26 cellular contexts compared by ENCODE assay signal in genomic region chr15:35167675-35168074, GRCh38.
"Had no signal": no experiment of that assay in that cellular context is flagged by ENCODE, and none has a peak within 500 bp of the region (broad histone marks: within the 10 kb centered on the region; RNA-seq: fewer than 3 reads in every experiment).

No MANE protein-coding gene starts in this region.

- H3K9me3 Mint-ChIP-seq: activated naive CD4-positive, alpha-beta T cell treated with anti-CD3 and anti-CD28 coated beads, Interleukin-2, amount 10 ng/mL, durations not matched to agents 7 days and 5 days; activated naive CD8-positive, alpha-beta T cell treated with anti-CD3 and anti-CD28 coated beads, Interleukin-2, amount 10 ng/mL, durations not matched to agents 7 days and 5 days; activated T-cell treated with anti-CD3 and anti-CD28 coated beads, Interleukin-2, amount 50 U/mL, for 24 hours; neural crest cell; stimulated activated effector memory CD8-positive, alpha-beta T cell treated with anti-CD3 and anti-CD28 coated beads, Interleukin-12 subunit alpha, Interleukin-12 subunit beta, amount 100 ng/mL, for 72 hours; stimulated activated naive CD8-positive, alpha-beta T cell treated with anti-CD3 and anti-CD28 coated beads, Interleukin-15, Interleukin-2, amounts not matched to agents 100 ng/mL and 50 ng/mL, for 24 hours had no signal

- FAIRE-seq: astrocyte, pancreas, urothelium cell line had no signal

- H3K4me1 ChIP-seq: esophagus squamous epithelium, heart right ventricle, pancreas, prostate gland had no signal

- H3K9me3 ChIP-seq: esophagus squamous epithelium, heart right ventricle, pancreas, prostate gland, thoracic aorta had no signal

- H3K4me1 Mint-ChIP-seq: activated naive CD4-positive, alpha-beta T cell treated with anti-CD3 and anti-CD28 coated beads, Interleukin-2, amount 10 ng/mL, durations not matched to agents 7 days and 5 days; activated naive CD8-positive, alpha-beta T cell treated with anti-CD3 and anti-CD28 coated beads, Interleukin-2, amount 10 ng/mL, durations not matched to agents 7 days and 5 days; naive thymus-derived CD4-positive, alpha-beta T cell; stimulated activated effector memory CD8-positive, alpha-beta T cell treated with anti-CD3 and anti-CD28 coated beads, Interleukin-12 subunit alpha, Interleukin-12 subunit beta, amount 100 ng/mL, for 72 hours had no signal

- H3K4me3 Mint-ChIP-seq: activated naive CD4-positive, alpha-beta T cell treated with anti-CD3 and anti-CD28 coated beads, Interleukin-2, amount 10 ng/mL, durations not matched to agents 7 days and 5 days; activated naive CD8-positive, alpha-beta T cell treated with anti-CD3 and anti-CD28 coated beads, Interleukin-2, amount 10 ng/mL, durations not matched to agents 7 days and 5 days; activated T-cell treated with anti-CD3 and anti-CD28 coated beads, Interleukin-2, amount 50 U/mL, for 24 hours; naive thymus-derived CD4-positive, alpha-beta T cell; neural crest cell; stimulated activated effector memory CD8-positive, alpha-beta T cell treated with anti-CD3 and anti-CD28 coated beads, Interleukin-12 subunit alpha, Interleukin-12 subunit beta, amount 100 ng/mL, for 72 hours; stimulated activated naive CD8-positive, alpha-beta T cell treated with anti-CD3 and anti-CD28 coated beads, Interleukin-15, Interleukin-2, amounts not matched to agents 100 ng/mL and 50 ng/mL, for 24 hours had no signal

- DNase-seq: activated CD4-positive, alpha-beta T cell treated with anti-CD3 and anti-CD28 coated beads for 4 hours; activated CD4-positive, alpha-beta T cell treated with anti-CD3 and anti-CD28 coated beads, Interleukin-2, amount 50 U/mL, for 48 hours; activated CD8-positive, alpha-beta memory T cell treated with anti-CD3 and anti-CD28 coated beads, Interleukin-2, amount 50 U/mL, for 48 hours; activated gamma-delta T cell; activated naive CD4-positive, alpha-beta T cell treated with anti-CD3 and anti-CD28 coated beads, Interleukin-2, amount 10 ng/mL, durations not matched to agents 7 days and 5 days; activated naive CD8-positive, alpha-beta T cell treated with anti-CD3 and anti-CD28 coated beads, Interleukin-2, amount 10 ng/mL, durations not matched to agents 7 days and 5 days; activated T-cell treated with anti-CD3 and anti-CD28 coated beads, Interleukin-2, amount 50 U/mL, for 24 hours; caudate nucleus; esophagus squamous epithelium; heart right ventricle; midbrain; naive thymus-derived CD4-positive, alpha-beta T cell; nucleus accumbens; pancreas; retina; stimulated activated CD4-positive, alpha-beta T cell treated with anti-CD3 and anti-CD28 coated beads, Interleukin-4, amount 100 ng/mL, for 24 hours; T-helper 2 cell had no signal

- ATAC-seq: heart right ventricle; naive thymus-derived CD4-positive, alpha-beta T cell; pancreas; sciatic nerve; stimulated activated effector memory CD8-positive, alpha-beta T cell treated with anti-CD3 and anti-CD28 coated beads, Interleukin-12 subunit alpha, Interleukin-12 subunit beta, amount 100 ng/mL, for 72 hours had no signal

- H3K27me3 ChIP-seq: esophagus squamous epithelium, heart right ventricle, pancreas had no signal

- H3K4me3 ChIP-seq: esophagus squamous epithelium, heart right ventricle, pancreas, prostate gland, skin epidermis, thoracic aorta had no signal

- H3K27ac Mint-ChIP-seq: activated naive CD4-positive, alpha-beta T cell treated with anti-CD3 and anti-CD28 coated beads, Interleukin-2, amount 10 ng/mL, durations not matched to agents 7 days and 5 days; activated naive CD8-positive, alpha-beta T cell treated with anti-CD3 and anti-CD28 coated beads, Interleukin-2, amount 10 ng/mL, durations not matched to agents 7 days and 5 days; activated T-cell treated with anti-CD3 and anti-CD28 coated beads, Interleukin-2, amount 50 U/mL, for 24 hours; naive thymus-derived CD4-positive, alpha-beta T cell; stimulated activated effector memory CD8-positive, alpha-beta T cell treated with anti-CD3 and anti-CD28 coated beads, Interleukin-12 subunit alpha, Interleukin-12 subunit beta, amount 100 ng/mL, for 72 hours; stimulated activated naive CD8-positive, alpha-beta T cell treated with anti-CD3 and anti-CD28 coated beads, Interleukin-15, Interleukin-2, amounts not matched to agents 100 ng/mL and 50 ng/mL, for 24 hours had no signal

- H3K27me3 Mint-ChIP-seq: activated naive CD4-positive, alpha-beta T cell treated with anti-CD3 and anti-CD28 coated beads, Interleukin-2, amount 10 ng/mL, durations not matched to agents 7 days and 5 days; activated T-cell treated with anti-CD3 and anti-CD28 coated beads, Interleukin-2, amount 50 U/mL, for 24 hours; naive thymus-derived CD4-positive, alpha-beta T cell had no signal

- H3K36me3 Mint-ChIP-seq: activated naive CD4-positive, alpha-beta T cell treated with anti-CD3 and anti-CD28 coated beads, Interleukin-2, amount 10 ng/mL, durations not matched to agents 7 days and 5 days; activated naive CD8-positive, alpha-beta T cell treated with anti-CD3 and anti-CD28 coated beads, Interleukin-2, amount 10 ng/mL, durations not matched to agents 7 days and 5 days; naive thymus-derived CD4-positive, alpha-beta T cell; stimulated activated effector memory CD8-positive, alpha-beta T cell treated with anti-CD3 and anti-CD28 coated beads, Interleukin-12 subunit alpha, Interleukin-12 subunit beta, amount 100 ng/mL, for 72 hours had no signal

- H3K36me3 ChIP-seq: esophagus squamous epithelium, heart right ventricle, pancreas, prostate gland, thoracic aorta had no signal

- H3K27ac ChIP-seq: esophagus squamous epithelium, heart right ventricle, pancreas, prostate gland, skin epidermis, thoracic aorta had no signal
